25 cellular contexts compared by ENCODE assay signal in genomic region chr3:17500618-17501017, GRCh38.
DNase-seq lines count a peak whose midpoint lies in the region; ATAC-seq and TF ChIP-seq lines count a peak whose summit lies in the region.
"Had no signal": no experiment of that assay in that cellular context is flagged by ENCODE, and none has a peak within 500 bp of the region (broad histone marks: within the 10 kb centered on the region; RNA-seq: fewer than 3 reads in every experiment).

No MANE protein-coding gene starts in this region.

- BruUV-seq in MCF 10A (replicated peaks; lab: Mats Ljungman, UMichigan) (no TSS peak), PC-9 (replicated peaks; lab: Mats Ljungman, UMichigan) (no TSS peak)

- no peaks in the 10 kb centered on the region for H3K36me3 Mint-ChIP-seq in MCF 10A (ENCODE audit: insufficient read depth, unreplicated experiment)

- H3K9me3 Mint-ChIP-seq in MCF 10A (ENCODE audit: unreplicated experiment), result no peaks in the 10 kb centered on the region
- H3K9me3 Mint-ChIP-seq: activated CD4-positive, alpha-beta T cell treated with anti-CD3 and anti-CD28 coated beads, Interleukin-2, amount 10 ng/mL, durations not matched to agents 24 days and 14 days; activated T-helper 17 cell treated with anti-CD3 and anti-CD28 coated beads, Interleukin-2, amount 50 U/mL, for 72 hours; effector memory CD8-positive, alpha-beta T cell had no signal

- no peak for TF ChIP-seq POLR2A in breast epithelium (IDR thresholded peaks at IDR 0.05)

- H3K4me3 ChIP-seq in breast epithelium (no peak overlapping the region), RWPE2 (ENCODE audit: severe bottlenecking) (no peak overlapping the region), PC-9 (no peak overlapping the region)
- H3K4me3 ChIP-seq: BLaER1, body of pancreas, ovary, upper lobe of left lung had no signal

- H3F3A ChIP-seq in PC-9 (ENCODE audit: insufficient read depth, low read depth), result no peaks in the 10 kb centered on the region

- H3K27ac Mint-ChIP-seq in MCF 10A (ENCODE audit: low read depth, unreplicated experiment), result no peak overlapping the region
- H3K27ac Mint-ChIP-seq: activated CD4-positive, alpha-beta T cell treated with anti-CD3 and anti-CD28 coated beads, Interleukin-2, amount 10 ng/mL, durations not matched to agents 24 days and 14 days; activated naive CD8-positive, alpha-beta T cell; activated T-helper 17 cell treated with anti-CD3 and anti-CD28 coated beads, Interleukin-2, amount 50 U/mL, for 72 hours; effector memory CD8-positive, alpha-beta T cell; naive thymus-derived CD4-positive, alpha-beta T cell; T-helper 17 cell had no signal

- no peaks in the 10 kb centered on the region for H3K27me3 Mint-ChIP-seq in MCF 10A (ENCODE audit: insufficient read depth, unreplicated experiment)
- H3K27me3 Mint-ChIP-seq: activated CD4-positive, alpha-beta T cell treated with anti-CD3 and anti-CD28 coated beads, Interleukin-2, amount 10 ng/mL, durations not matched to agents 24 days and 14 days; activated naive CD8-positive, alpha-beta T cell; activated T-helper 17 cell treated with anti-CD3 and anti-CD28 coated beads, Interleukin-2, amount 50 U/mL, for 72 hours; effector memory CD8-positive, alpha-beta T cell; naive thymus-derived CD4-positive, alpha-beta T cell; T-helper 17 cell had no signal

- peak; percentile 6 for DNase-seq in MCF 10A (ENCODE audit: unreplicated experiment)
- no peak for DNase-seq in breast epithelium (ENCODE audit: low spot score in 2 of 2)
- no peak for DNase-seq in RWPE2 (ENCODE audit: low spot score)
- DNase-seq in glomerular endothelial cell (ENCODE audit: extremely low read depth, low read depth, low spot score), result peak; percentile 9
- no peak for DNase-seq in NCI-H82 (lab: John Stamatoyannopoulos, UW)
- DNase-seq in AG20443 (ENCODE audit: low spot score), result no peak
- DNase-seq in PC-9, result no peak
- DNase-seq: activated CD4-positive, alpha-beta T cell treated with anti-CD3 and anti-CD28 coated beads, Interleukin-2, amount 10 ng/mL, durations not matched to agents 24 days and 14 days; body of pancreas; effector memory CD8-positive, alpha-beta T cell; KG1; naive thymus-derived CD4-positive, alpha-beta T cell; NCI-H1092; NCI-H1930; NCI-H774; ovary; right cardiac atrium; stimulated activated CD8-positive, alpha-beta memory T cell treated with anti-CD3 and anti-CD28 coated beads, Interleukin-4, amount 100 ng/mL, for 48 hours; T-helper 17 cell; upper lobe of left lung had no signal

- H3K27me3 ChIP-seq in breast epithelium, result no peaks in the 10 kb centered on the region
- H3K27me3 ChIP-seq in RWPE2 (ENCODE audit: insufficient read depth, poor library complexity, severe bottlenecking), result no peaks in the 10 kb centered on the region
- H3K27me3 ChIP-seq in PC-9 (ENCODE audit: insufficient read depth, low read depth), result no peaks in the 10 kb centered on the region
- H3K27me3 ChIP-seq: BLaER1, body of pancreas, ovary, upper lobe of left lung had no signal

- no peak overlapping the region for H3K4me2 ChIP-seq in PC-9
- H3K4me2 ChIP-seq: BLaER1 had no signal

- ATAC-seq in RWPE2 (ENCODE audit: low read depth) (peak; percentile 57; the same call in 2 of the 3 replicates), GM21576 (IDR thresholded peaks at IDR 0.05; ENCODE audit: unreplicated experiment) (no peak)
- ATAC-seq: activated T-helper 17 cell treated with anti-CD3 and anti-CD28 coated beads, Interleukin-2, amount 50 U/mL, for 72 hours; effector memory CD8-positive, alpha-beta T cell; naive thymus-derived CD4-positive, alpha-beta T cell; Panc1; right cardiac atrium; T-helper 17 cell had no signal

- H3K4me1 ChIP-seq in breast epithelium, result no peaks in the 10 kb centered on the region
- peaks cover 10% of the 10 kb centered on the region for H3K4me1 ChIP-seq in RWPE2 (ENCODE audit: insufficient read depth, poor library complexity, severe bottlenecking)
- peaks cover 10% of the 10 kb centered on the region for H3K4me1 ChIP-seq in PC-9 (replicated peaks; ENCODE audit: insufficient read depth)
- H3K4me1 ChIP-seq: BLaER1, body of pancreas, upper lobe of left lung had no signal

- H3K79me2 ChIP-seq in PC-9 (ENCODE audit: low read depth), result no peaks in the 10 kb centered on the region

- CTCF ChIA-PET in MCF 10A (lab: Yijun Ruan, JAX) (interaction anchor here (0.6 kb wide), 1 partner anchor 324 kb away, joined by 4 read pairs; no protein-coding TSS in a partner anchor), PC-9 (lab: Charles Lee) (no interaction called here)

- no peaks in the 10 kb centered on the region for H4K20me1 ChIP-seq in PC-9 (ENCODE audit: insufficient read depth)
- H4K20me1 ChIP-seq: BLaER1 had no signal

- H3K4me3 Mint-ChIP-seq in MCF 10A (ENCODE audit: unreplicated experiment), result no peak overlapping the region
- H3K4me3 Mint-ChIP-seq: activated CD4-positive, alpha-beta T cell treated with anti-CD3 and anti-CD28 coated beads, Interleukin-2, amount 10 ng/mL, durations not matched to agents 24 days and 14 days; activated naive CD8-positive, alpha-beta T cell; activated T-helper 17 cell treated with anti-CD3 and anti-CD28 coated beads, Interleukin-2, amount 50 U/mL, for 72 hours; effector memory CD8-positive, alpha-beta T cell; naive thymus-derived CD4-positive, alpha-beta T cell; T-helper 17 cell had no signal

- no peaks in the 10 kb centered on the region for H3K9me3 ChIP-seq in breast epithelium
- no peaks in the 10 kb centered on the region for H3K9me3 ChIP-seq in RWPE2 (ENCODE audit: severe bottlenecking)
- peaks cover 5% of the 10 kb centered on the region; the same call in 1 of the 2 replicates for H3K9me3 ChIP-seq in PC-9 (ENCODE audit: insufficient read depth, low read depth)
- H3K9me3 ChIP-seq: BLaER1, body of pancreas, ovary, upper lobe of left lung had no signal

- H3K27ac ChIP-seq in breast epithelium (no peak overlapping the region), RWPE2 (ENCODE audit: poor library complexity, severe bottlenecking) (peak overlapping the region; percentile 12), PC-9 (no peak overlapping the region)
- H3K27ac ChIP-seq: BLaER1, body of pancreas, ovary, upper lobe of left lung had no signal

- TF ChIP-seq CTCF in MCF 10A (IDR thresholded peaks at IDR 0.05; ENCODE audit: unreplicated experiment), result no peak
- no peak for TF ChIP-seq CTCF in breast epithelium (IDR thresholded peaks at IDR 0.05)
- no peak for TF ChIP-seq CTCF in RWPE2 (IDR thresholded peaks at IDR 0.05; ENCODE audit: poor library complexity, severe bottlenecking)
- TF ChIP-seq CTCF in PC-9 (conservative IDR thresholded peaks at IDR 0.05), result no peak

- peaks cover 5% of the 10 kb centered on the region for H3K4me1 Mint-ChIP-seq in MCF 10A (ENCODE audit: insufficient read depth, unreplicated experiment)
- H3K4me1 Mint-ChIP-seq: activated CD4-positive, alpha-beta T cell treated with anti-CD3 and anti-CD28 coated beads, Interleukin-2, amount 10 ng/mL, durations not matched to agents 24 days and 14 days; activated T-helper 17 cell treated with anti-CD3 and anti-CD28 coated beads, Interleukin-2, amount 50 U/mL, for 72 hours had no signal

- intact Hi-C loops in MCF 10A (cut with micrococcal nuclease) (no loop called here), breast epithelium (cut with DNase I; ENCODE audit: low total_unique reads) (no loop called here), PC-9 (cut with micrococcal nuclease; ENCODE audit: unreplicated experiment) (no loop called here)

- H3K36me3 ChIP-seq in breast epithelium, result no peaks in the 10 kb centered on the region
- peaks cover 3% of the 10 kb centered on the region; the same call in 1 of the 2 replicates for H3K36me3 ChIP-seq in RWPE2 (ENCODE audit: low read depth)
- no peaks in the 10 kb centered on the region for H3K36me3 ChIP-seq in PC-9 (ENCODE audit: low read depth)
- H3K36me3 ChIP-seq: ovary, upper lobe of left lung had no signal

- POLR2A ChIA-PET in MCF 10A (lab: Yijun Ruan, JAX) (interaction anchor here (0.7 to 1.1 kb wide), 3 partner anchors 8 to 817 kb away, joined by 3 read pairs; no protein-coding TSS in a partner anchor), PC-9 (lab: Charles Lee; ENCODE audit: unreplicated experiment) (no interaction called here)

- no peaks in the 10 kb centered on the region; the same call in 1 of the 2 replicates for H3K9me2 ChIP-seq in PC-9 (ENCODE audit: insufficient read depth)

- no peak overlapping the region for H2AFZ ChIP-seq in PC-9

Comparison
In these comparisons a context has a peak if more than half of its experiments do, and no peak if none do; other contexts are left out.
1. DNase-seq: peak in MCF 10A (single experiment) and glomerular endothelial cell (single experiment); none in breast epithelium (0 of 2), RWPE2 (single experiment), NCI-H82 (single experiment), AG20443 (single experiment) and PC-9 (0 of 2).